8 cellular contexts compared by ENCODE assay signal in the genomic region with DNA sequence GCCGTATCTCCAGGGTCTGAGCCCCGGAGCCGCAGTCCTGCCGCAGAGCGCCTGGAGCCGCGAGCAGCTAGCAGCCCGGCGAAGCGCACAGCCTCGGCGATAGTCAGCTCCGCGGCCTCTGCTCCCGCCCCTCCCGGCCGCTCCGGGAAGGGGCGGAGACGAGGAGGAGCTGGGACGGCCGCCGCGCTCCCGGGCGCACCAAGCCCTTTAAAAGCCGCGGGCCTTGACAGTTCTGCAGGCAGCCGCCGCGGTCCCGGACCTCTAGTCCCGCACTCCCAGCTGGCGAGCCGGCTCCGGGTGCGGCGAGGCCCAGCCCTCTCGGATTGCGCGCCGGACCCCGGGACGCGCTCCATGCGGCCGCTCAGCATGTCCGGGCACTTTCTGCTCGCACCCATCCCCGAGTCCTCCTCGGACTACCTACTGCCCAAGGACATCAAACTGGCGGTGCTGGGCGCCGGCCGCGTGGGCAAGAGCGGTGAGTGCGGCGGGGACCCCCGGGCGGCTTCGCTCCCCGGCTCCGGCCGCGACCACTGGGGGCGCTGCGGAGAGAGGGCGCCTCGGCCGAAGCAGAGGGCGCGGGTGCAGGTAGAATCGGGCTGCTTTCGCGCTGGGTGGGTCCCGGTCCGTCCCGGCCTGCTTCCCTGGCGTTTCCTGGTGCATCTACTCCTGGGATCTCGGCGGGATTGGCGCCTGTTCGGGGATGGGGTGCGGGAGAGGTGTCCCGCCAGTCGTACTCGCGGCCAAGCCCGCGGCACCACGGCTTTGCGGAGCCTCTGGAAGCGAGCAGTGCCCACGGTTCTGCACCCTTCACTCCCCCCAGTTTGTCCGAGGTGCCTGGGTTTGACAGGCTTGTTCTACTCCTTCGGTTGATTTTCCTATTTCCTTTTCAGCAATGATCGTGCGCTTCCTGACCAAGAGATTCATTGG. TPM values are rescaled to one million over a fixed set of nuclear protein-coding genes. Genes with fewer than 3 reads are reported as not detected.
DNase-seq lines count a peak whose midpoint lies in the region; ATAC-seq and TF ChIP-seq lines count a peak whose summit lies in the region.

Gene RASL11A, plus strand, starts transcription at position 237 of the 927 bp plus-strand sequence. Its CDS starts 115 bp downstream, at position 352.

- H3K4me3 ChIP-seq in WERI-Rb-1 (ENCODE audit: low read depth, low read length) (peak within 1 kb of the TSS; percentile 58), breast epithelium (peak within 1 kb of the TSS; percentile 69 to 91 (median 79)), skin epidermis (peak within 1 kb of the TSS; percentile 75 to 96 (median 84))

- H3K27me3 ChIP-seq in WERI-Rb-1 (ENCODE audit: insufficient read depth, low read depth, severe bottlenecking) (no peaks in the 10 kb centered on the region), breast epithelium (no peaks in the 10 kb centered on the region)

- no peaks in the 10 kb centered on the region for H3K9me3 ChIP-seq in WERI-Rb-1 (ENCODE audit: severe bottlenecking)
- no peaks in the 10 kb centered on the region for H3K9me3 ChIP-seq in breast epithelium

- intact Hi-C loops in breast epithelium (cut with DNase I; ENCODE audit: low total_unique reads) = loop anchor here (10.0 kb wide), 1 partner anchor 96 kb away; the partner anchor contains the start of gene USP12

- H3K27ac ChIP-seq in WERI-Rb-1 (peak within 1 kb of the TSS; percentile 52), breast epithelium (peak within 1 kb of the TSS; percentile 85 to 96), skin epidermis (peak within 1 kb of the TSS in 20 of 21 experiments; percentile 63 to 90 (median 82))

- H3K4me1 ChIP-seq in breast epithelium = no peaks in the 10 kb centered on the region

- ATAC-seq in HG02623 (IDR thresholded peaks at IDR 0.05; ENCODE audit: unreplicated experiment) = peak; percentile 82

- H3K36me3 ChIP-seq in WERI-Rb-1 (no peaks in the 10 kb centered on the region), breast epithelium (no peaks in the 10 kb centered on the region)

- no peak for TF ChIP-seq POLR2A in breast epithelium (IDR thresholded peaks at IDR 0.05)

- peak; percentile 36 for DNase-seq in NCI-H1436 (lab: John Stamatoyannopoulos, UW)
- DNase-seq in NCI-H1436 treated with DMSO at 0.1 percent for 48 hours (lab: John Stamatoyannopoulos, UW) = no peak
- peak; percentile 36 for DNase-seq in NCI-H128 (lab: John Stamatoyannopoulos, UW; ENCODE audit: unreplicated experiment)
- peak; percentile 95 for DNase-seq in WERI-Rb-1
- DNase-seq in breast epithelium (ENCODE audit: low spot score in 2 of 2) = peak; percentile 59 to 79
- peak; percentile 92 for DNase-seq in iPS-NIHi11 (ENCODE audit: low spot score)

- TF ChIP-seq CTCF in WERI-Rb-1 (IDR thresholded peaks at IDR 0.05; ENCODE audit: low read depth, low read length) (peak; percentile 94), breast epithelium (IDR thresholded peaks at IDR 0.05) (peak; percentile 79 to 93 (median 80))

RNA-seq across cellular contexts. Expression of gene RASL11A, which starts in this region (rescaled TPM):
- 10 to 100 TPM; 20.8 to 62.2 (median 39.3) TPM for total RNA-seq in breast epithelium
